9 cellular contexts compared by ENCODE assay signal in genomic region chr12:49347307-49348237, GRCh38. TPM values are rescaled to one million over a fixed set of nuclear protein-coding genes. Genes with fewer than 3 reads are reported as not detected.
DNase-seq lines count a peak whose midpoint lies in the region; ATAC-seq and TF ChIP-seq lines count a peak whose summit lies in the region.
"Had no signal": no experiment of that assay in that cellular context is flagged by ENCODE, and none has a peak within 500 bp of the region (broad histone marks: within the 10 kb centered on the region; RNA-seq: fewer than 3 reads in every experiment).

No MANE protein-coding gene starts in this region.

- H3K4me3 ChIP-seq in H7 (ENCODE audit: insufficient read depth, low read depth, low read length), result peak overlapping the region; percentile 40
- H3K4me3 ChIP-seq in right lobe of liver, result peak overlapping the region; percentile 41 to 74 (median 66)

- ATAC-seq in right lobe of liver (peak; percentile 89 to 96 (median 94)), GM21367 (IDR thresholded peaks at IDR 0.05; ENCODE audit: unreplicated experiment) (no peak)

- no peaks in the 10 kb centered on the region for H3K9me3 ChIP-seq in right lobe of liver

- peak; percentile 97 to 99 (median 99) for TF ChIP-seq CTCF in right lobe of liver (IDR thresholded peaks at IDR 0.05)

- TF ChIP-seq POLR2A in right lobe of liver (IDR thresholded peaks at IDR 0.05), result peak; percentile 83

- 4% methylated on average over 14 of the region's 37 CpGs for WGBS in right lobe of liver (ENCODE audit: insufficient coverage, low coverage, low lambda C conversion rate, missing lambda C conversion rate)

- H3K4me1 ChIP-seq in right lobe of liver, result peaks cover 0 to 54% (median 17%) of the 10 kb centered on the region in 4 donors

- peak; percentile 87 for DNase-seq in COLO668 (lab: John Stamatoyannopoulos, UW; ENCODE audit: unreplicated experiment)
- peak; percentile 99 for DNase-seq in H7
- peak; percentile 82 for DNase-seq in NCI-H2196 treated with DMSO at 0.1 percent for 48 hours (lab: John Stamatoyannopoulos, UW; ENCODE audit: unreplicated experiment)
- DNase-seq in activated CD4-positive, alpha-beta T cell treated with anti-CD3 and anti-CD28 coated beads, Interleukin-2, amount 50 U/mL, for 24 hours (ENCODE audit: low read depth in 1 of 2, low spot score in 1 of 2), result peak; percentile 55 to 72
- DNase-seq in dermis blood vessel endothelial cell, result peak; percentile 76
- DNase-seq in right lobe of liver, result peak; percentile 97 to 99 (median 98)
- peak; percentile 80 for DNase-seq in stimulated activated CD4-positive, alpha-beta T cell treated with anti-CD3 and anti-CD28 coated beads, Interleukin-4, amount 100 ng/mL, for 24 hours

- H3K27me3 ChIP-seq in H7 (ENCODE audit: control insufficient read depth, insufficient read depth, low read length), result peaks cover 72% of the 10 kb centered on the region
- no peaks in the 10 kb centered on the region for H3K27me3 ChIP-seq in right lobe of liver

- no peaks in the 10 kb centered on the region for H3K36me3 ChIP-seq in H7 (replicated peaks; ENCODE audit: control insufficient read depth, insufficient read depth, low read length)
- peaks cover 0 to 17% (median 4%) of the 10 kb centered on the region in 4 donors for H3K36me3 ChIP-seq in right lobe of liver

- H3K27ac ChIP-seq in right lobe of liver, result peak overlapping the region; percentile 37 to 74 (median 54)

- intact Hi-C loops in right lobe of liver (cut with DNase I), result no loop called here

RNA-seq across cellular contexts. Expression of gene DNAJC22, which starts 0.9 kb away (rescaled TPM):
- total RNA-seq in H7 (2014; rRNA removed; shearing (Covaris generic)), result 0.15 and 0.35 TPM in 2 replicates
- total RNA-seq in dermis blood vessel endothelial cell, result 0.85 and 1.1 TPM in 2 replicates
- total RNA-seq in right lobe of liver, result 10 to 100 TPM; 36.5 to 49.1 (median 43.7) TPM
- total RNA-seq: activated CD8-positive, alpha-beta memory T cell treated with anti-CD3 and anti-CD28 coated beads for 36 hours had no signal

RNA-seq across cellular contexts. Expression of gene C1QL4, which starts 10.6 kb away (rescaled TPM):
- 1.1 and 3.3 TPM in 2 replicates for total RNA-seq in H7 (2014; rRNA removed; shearing (Covaris generic))
- total RNA-seq in dermis blood vessel endothelial cell, result under 0.01 TPM in 1 of 2 replicates, not detected in the other
- not detected for total RNA-seq in right lobe of liver
- total RNA-seq: activated CD8-positive, alpha-beta memory T cell treated with anti-CD3 and anti-CD28 coated beads for 36 hours had no signal

RNA-seq across cellular contexts. Expression of gene SPATS2, which starts 19.7 kb away (rescaled TPM):
- total RNA-seq in H7 (2014; rRNA removed; shearing (Covaris generic)), result 30.2 and 31.9 TPM in 2 replicates
- total RNA-seq in dermis blood vessel endothelial cell (23.0 and 30.2 TPM in 2 replicates), right lobe of liver (1 to 10 TPM; 3.2 to 6.1 (median 4.4) TPM)

RNA-seq across cellular contexts. Expression of gene TROAP, which starts 24.5 kb away (rescaled TPM):
- total RNA-seq in H7 (2014; rRNA removed; shearing (Covaris generic)), result 46.1 and 48.0 TPM in 2 replicates
- total RNA-seq in dermis blood vessel endothelial cell (4.3 and 14.6 TPM in 2 replicates), right lobe of liver (1 to 10 TPM in 2 of 6 experiments, under 1 TPM in 4; 0.24 to 2.6 (median 0.93) TPM)

RNA-seq across cellular contexts. Expression of gene PRPH, which starts 52.6 kb away (rescaled TPM):
- 2.5 and 5.1 TPM in 2 replicates for total RNA-seq in H7 (2014; rRNA removed; shearing (Covaris generic))
- not detected in 2 replicates for total RNA-seq in dermis blood vessel endothelial cell
- not detected for total RNA-seq in right lobe of liver
- total RNA-seq: activated CD8-positive, alpha-beta memory T cell treated with anti-CD3 and anti-CD28 coated beads for 36 hours had no signal

Comparison
In these comparisons a context has a peak if more than half of its experiments do, and no peak if none do; other contexts are left out.
1. RNA of gene DNAJC22, which starts 0.9 kb away (total RNA-seq): 36.5 to 49.1 TPM in right lobe of liver; 0.85 to 1.1 TPM in dermis blood vessel endothelial cell and 0.15 to 0.35 TPM in H7; every median in the first group is over 10 times any median in the second.
2. Peak in every context shown above with its lines, with median percentiles within 50 percentile points of each other: DNase-seq.